1 cellular context compared by ENCODE assay signal in genomic region chr13:73945371-73945770, GRCh38.
TF ChIP-seq lines count a peak whose summit lies in the region.

No MANE protein-coding gene starts in this region.

TF ChIP-seq in GM23338, 12 proteins besides CTCF, POLR2A, EP300 and RAD21 (continued from another document):
- TF ChIP-seq, protein P1, sequence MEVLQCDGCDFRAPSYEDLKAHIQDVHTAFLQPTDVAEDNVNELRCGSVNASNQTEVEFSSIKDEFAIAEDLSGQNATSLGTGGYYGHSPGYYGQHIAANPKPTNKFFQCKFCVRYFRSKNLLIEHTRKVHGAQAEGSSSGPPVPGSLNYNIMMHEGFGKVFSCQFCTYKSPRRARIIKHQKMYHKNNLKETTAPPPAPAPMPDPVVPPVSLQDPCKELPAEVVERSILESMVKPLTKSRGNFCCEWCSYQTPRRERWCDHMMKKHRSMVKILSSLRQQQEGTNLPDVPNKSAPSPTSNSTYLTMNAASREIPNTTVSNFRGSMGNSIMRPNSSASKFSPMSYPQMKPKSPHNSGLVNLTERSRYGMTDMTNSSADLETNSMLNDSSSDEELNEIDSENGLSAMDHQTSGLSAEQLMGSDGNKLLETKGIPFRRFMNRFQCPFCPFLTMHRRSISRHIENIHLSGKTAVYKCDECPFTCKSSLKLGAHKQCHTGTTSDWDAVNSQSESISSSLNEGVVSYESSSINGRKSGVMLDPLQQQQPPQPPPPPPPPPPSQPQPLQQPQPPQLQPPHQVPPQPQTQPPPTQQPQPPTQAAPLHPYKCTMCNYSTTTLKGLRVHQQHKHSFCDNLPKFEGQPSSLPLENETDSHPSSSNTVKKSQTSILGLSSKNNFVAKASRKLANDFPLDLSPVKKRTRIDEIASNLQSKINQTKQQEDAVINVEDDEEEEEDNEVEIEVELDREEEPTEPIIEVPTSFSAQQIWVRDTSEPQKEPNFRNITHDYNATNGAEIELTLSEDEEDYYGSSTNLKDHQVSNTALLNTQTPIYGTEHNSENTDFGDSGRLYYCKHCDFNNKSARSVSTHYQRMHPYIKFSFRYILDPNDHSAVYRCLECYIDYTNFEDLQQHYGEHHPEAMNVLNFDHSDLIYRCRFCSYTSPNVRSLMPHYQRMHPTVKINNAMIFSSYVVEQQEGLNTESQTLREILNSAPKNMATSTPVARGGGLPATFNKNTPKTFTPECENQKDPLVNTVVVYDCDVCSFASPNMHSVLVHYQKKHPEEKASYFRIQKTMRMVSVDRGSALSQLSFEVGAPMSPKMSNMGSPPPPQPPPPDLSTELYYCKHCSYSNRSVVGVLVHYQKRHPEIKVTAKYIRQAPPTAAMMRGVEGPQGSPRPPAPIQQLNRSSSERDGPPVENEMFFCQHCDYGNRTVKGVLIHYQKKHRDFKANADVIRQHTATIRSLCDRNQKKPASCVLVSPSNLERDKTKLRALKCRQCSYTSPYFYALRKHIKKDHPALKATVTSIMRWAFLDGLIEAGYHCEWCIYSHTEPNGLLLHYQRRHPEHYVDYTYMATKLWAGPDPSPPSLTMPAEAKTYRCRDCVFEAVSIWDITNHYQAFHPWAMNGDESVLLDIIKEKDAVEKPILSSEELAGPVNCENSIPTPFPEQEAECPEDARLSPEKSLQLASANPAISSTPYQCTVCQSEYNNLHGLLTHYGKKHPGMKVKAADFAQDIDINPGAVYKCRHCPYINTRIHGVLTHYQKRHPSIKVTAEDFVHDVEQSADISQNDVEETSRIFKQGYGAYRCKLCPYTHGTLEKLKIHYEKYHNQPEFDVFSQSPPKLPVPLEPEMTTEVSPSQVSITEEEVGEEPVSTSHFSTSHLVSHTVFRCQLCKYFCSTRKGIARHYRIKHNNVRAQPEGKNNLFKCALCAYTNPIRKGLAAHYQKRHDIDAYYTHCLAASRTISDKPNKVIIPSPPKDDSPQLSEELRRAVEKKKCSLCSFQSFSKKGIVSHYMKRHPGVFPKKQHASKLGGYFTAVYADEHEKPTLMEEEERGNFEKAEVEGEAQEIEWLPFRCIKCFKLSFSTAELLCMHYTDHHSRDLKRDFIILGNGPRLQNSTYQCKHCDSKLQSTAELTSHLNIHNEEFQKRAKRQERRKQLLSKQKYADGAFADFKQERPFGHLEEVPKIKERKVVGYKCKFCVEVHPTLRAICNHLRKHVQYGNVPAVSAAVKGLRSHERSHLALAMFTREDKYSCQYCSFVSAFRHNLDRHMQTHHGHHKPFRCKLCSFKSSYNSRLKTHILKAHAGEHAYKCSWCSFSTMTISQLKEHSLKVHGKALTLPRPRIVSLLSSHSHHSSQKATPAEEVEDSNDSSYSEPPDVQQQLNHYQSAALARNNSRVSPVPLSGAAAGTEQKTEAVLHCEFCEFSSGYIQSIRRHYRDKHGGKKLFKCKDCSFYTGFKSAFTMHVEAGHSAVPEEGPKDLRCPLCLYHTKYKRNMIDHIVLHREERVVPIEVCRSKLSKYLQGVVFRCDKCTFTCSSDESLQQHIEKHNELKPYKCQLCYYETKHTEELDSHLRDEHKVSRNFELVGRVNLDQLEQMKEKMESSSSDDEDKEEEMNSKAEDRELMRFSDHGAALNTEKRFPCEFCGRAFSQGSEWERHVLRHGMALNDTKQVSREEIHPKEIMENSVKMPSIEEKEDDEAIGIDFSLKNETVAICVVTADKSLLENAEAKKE (CRISPR knock-in tag; IDR thresholded peaks at IDR 0.05): no peak
- TF ChIP-seq REST (IDR thresholded peaks at IDR 0.05; ENCODE audit: unreplicated experiment) (no peak), JUNB (IDR thresholded peaks at IDR 0.05; ENCODE audit: unreplicated experiment) (no peak)
